In genomic region chr3:72960812-72961518, GRCh38 we compare ENCODE assay signal across 9 cellular contexts. TPM values are rescaled to one million over a fixed set of nuclear protein-coding genes. Genes with fewer than 3 reads are reported as not detected.
DNase-seq lines count a peak whose midpoint lies in the region; ATAC-seq and TF ChIP-seq lines count a peak whose summit lies in the region.
"Had no signal": no experiment of that assay in that cellular context is flagged by ENCODE, and none has a peak within 500 bp of the region (broad histone marks: within the 10 kb centered on the region; RNA-seq: fewer than 3 reads in every experiment).

No MANE protein-coding gene starts in this region.

- no peak for TF ChIP-seq CTCF in HFFc6 (IDR thresholded peaks at IDR 0.05)
- TF ChIP-seq CTCF in dorsolateral prefrontal cortex (IDR thresholded peaks at IDR 0.05 in 54 of 56, conservative IDR thresholded peaks at IDR 0.05 in 2 of 56; ENCODE audit: low read depth in 1 of 56, partially characterized antibody in 56 of 56) = no peak

- peak in 1 of 3 donors; percentile 35 for DNase-seq in CD4-positive, CD25-positive, alpha-beta regulatory T cell
- DNase-seq in HFFc6 = peak; percentile 61
- no peak for DNase-seq in dorsolateral prefrontal cortex
- DNase-seq in midbrain (lab: John Stamatoyannopoulos, UW) = peak; percentile 47
- no peak for DNase-seq in NCI-H446 treated with DMSO at 0.1 percent for 48 hours (lab: John Stamatoyannopoulos, UW)
- DNase-seq in NCI-H524 treated with DMSO at 0.1 percent for 48 hours (lab: John Stamatoyannopoulos, UW) = no peak
- DNase-seq: NCI-H345 had no signal

- H3K27ac ChIP-seq in CD4-positive, CD25-positive, alpha-beta regulatory T cell (ENCODE audit: insufficient read depth, low read length, poor library complexity, severe bottlenecking) = peak overlapping the region; percentile 75
- H3K27ac ChIP-seq in dorsolateral prefrontal cortex = peak overlapping the region in 52 of 59 donors; percentile 2 to 100 (median 74)

- H3K4me3 ChIP-seq in CD4-positive, CD25-positive, alpha-beta regulatory T cell (ENCODE audit: low read depth, low read length) = peak overlapping the region; percentile 47
- peak overlapping the region in 1 of 59 donors; percentile 2 for H3K4me3 ChIP-seq in dorsolateral prefrontal cortex

- no peaks in the 10 kb centered on the region for H3K27me3 ChIP-seq in CD4-positive, CD25-positive, alpha-beta regulatory T cell (ENCODE audit: control insufficient read depth, insufficient read depth, low read length)
- no peaks in the 10 kb centered on the region for H3K27me3 ChIP-seq in dorsolateral prefrontal cortex

- no peaks in the 10 kb centered on the region for H3K9me3 ChIP-seq in CD4-positive, CD25-positive, alpha-beta regulatory T cell (ENCODE audit: control insufficient read depth in 2 of 2, low read length in 2 of 2)

- H3K4me1 Mint-ChIP-seq in CD4-positive, CD25-positive, alpha-beta regulatory T cell = peaks cover 25 to 52% (median 41%) of the 10 kb centered on the region in 4 donors
- peaks cover 11% of the 10 kb centered on the region; the same call in 1 of the 2 replicates for H3K4me1 Mint-ChIP-seq in HFFc6 (ENCODE audit: low read depth)

- no peaks in the 10 kb centered on the region for H3K36me3 Mint-ChIP-seq in CD4-positive, CD25-positive, alpha-beta regulatory T cell
- no peaks in the 10 kb centered on the region for H3K36me3 Mint-ChIP-seq in HFFc6 (ENCODE audit: low read depth)

- H3K9me3 Mint-ChIP-seq in CD4-positive, CD25-positive, alpha-beta regulatory T cell = no peaks in the 10 kb centered on the region
- no peaks in the 10 kb centered on the region for H3K9me3 Mint-ChIP-seq in HFFc6

- H3K27ac Mint-ChIP-seq in CD4-positive, CD25-positive, alpha-beta regulatory T cell = peak overlapping the region; percentile 81 to 95 (median 89)
- no peak overlapping the region for H3K27ac Mint-ChIP-seq in HFFc6

- H3K4me3 Mint-ChIP-seq in CD4-positive, CD25-positive, alpha-beta regulatory T cell = peak overlapping the region; percentile 24 to 68 (median 40)
- no peak overlapping the region for H3K4me3 Mint-ChIP-seq in HFFc6

- no peaks in the 10 kb centered on the region for H3K27me3 Mint-ChIP-seq in CD4-positive, CD25-positive, alpha-beta regulatory T cell
- peaks cover 5% of the 10 kb centered on the region for H3K27me3 Mint-ChIP-seq in HFFc6 (ENCODE audit: insufficient read depth)

- no peaks in the 10 kb centered on the region for H3K36me3 ChIP-seq in CD4-positive, CD25-positive, alpha-beta regulatory T cell (ENCODE audit: control insufficient read depth, insufficient read depth, low read length)

- intact Hi-C loops in dorsolateral prefrontal cortex (cut with DNase I) = no loop called here

- H3K4me1 ChIP-seq in CD4-positive, CD25-positive, alpha-beta regulatory T cell (ENCODE audit: control insufficient read depth, insufficient read depth, low read length, poor library complexity, severe bottlenecking) = peaks cover 43% of the 10 kb centered on the region

- peak; percentile 6 to 47 for ATAC-seq in CD4-positive, CD25-positive, alpha-beta regulatory T cell (ENCODE audit: low read depth in 2 of 2)
- ATAC-seq in SK-N-SH treated with all-trans-retinoic acid at 6 μM for 48 hours (no peak), GM21390 (IDR thresholded peaks at IDR 0.05; ENCODE audit: unreplicated experiment) (no peak)

TF ChIP-seq in SK-N-SH treated with all-trans-retinoic acid at 6 μM for 48 hours, 23 proteins besides CTCF, POLR2A, EP300 and RAD21:
- no peak for TF ChIP-seq CREB5 (CRISPR knock-in tag; IDR thresholded peaks at IDR 0.05; ENCODE audit: low read depth)
- TF ChIP-seq ZNF8 (CRISPR knock-in tag; IDR thresholded peaks at IDR 0.05) = no peak
- no peak for TF ChIP-seq OSR1 (CRISPR knock-in tag; IDR thresholded peaks at IDR 0.05)
- TF ChIP-seq TOX (CRISPR knock-in tag; IDR thresholded peaks at IDR 0.05; ENCODE audit: borderline replicate concordance) = no peak
- no peak for TF ChIP-seq ZNF565 (CRISPR knock-in tag; conservative IDR thresholded peaks at IDR 0.05; ENCODE audit: low read depth)
- TF ChIP-seq RARB (CRISPR knock-in tag; IDR thresholded peaks at IDR 0.05) = no peak
- TF ChIP-seq ZFP30 (CRISPR knock-in tag; IDR thresholded peaks at IDR 0.05) = no peak

RNA-seq across cellular contexts. Expression of gene PPP4R2, which starts 35.6 kb away (rescaled TPM):
- total RNA-seq in CD4-positive, CD25-positive, alpha-beta regulatory T cell = 98.4 TPM
- 10 to 100 TPM; 39.1 to 65.6 (median 51.7) TPM for polyA plus RNA-seq in CD4-positive, CD25-positive, alpha-beta regulatory T cell
- 10 to 100 TPM; 72.4 to 84.3 (median 79.4) TPM for total RNA-seq in HFFc6 (2021; fragmentation: NEBNext Ultra II Directional; extraction: Animal tissue kit (Norgen Biotek cat#: 25700))
- 100 to 1,000 TPM in 7 of 120 experiments, 10 to 100 TPM in 113; 50.2 to 118 (median 78.2) TPM for total RNA-seq in dorsolateral prefrontal cortex

Comparison
In these comparisons a context has a peak if more than half of its experiments do, and no peak if none do; other contexts are left out.
1. ATAC-seq: peak in CD4-positive, CD25-positive, alpha-beta regulatory T cell (2 of 2); none in SK-N-SH treated with all-trans-retinoic acid at 6 μM for 48 hours (single experiment) and GM21390 (single experiment).
2. DNase-seq: peak in HFFc6 (single experiment) and midbrain (single experiment); none in dorsolateral prefrontal cortex (0 of 10), NCI-H446 treated with DMSO at 0.1 percent for 48 hours (single experiment) and NCI-H524 treated with DMSO at 0.1 percent for 48 hours (single experiment).